In the genomic region with DNA sequence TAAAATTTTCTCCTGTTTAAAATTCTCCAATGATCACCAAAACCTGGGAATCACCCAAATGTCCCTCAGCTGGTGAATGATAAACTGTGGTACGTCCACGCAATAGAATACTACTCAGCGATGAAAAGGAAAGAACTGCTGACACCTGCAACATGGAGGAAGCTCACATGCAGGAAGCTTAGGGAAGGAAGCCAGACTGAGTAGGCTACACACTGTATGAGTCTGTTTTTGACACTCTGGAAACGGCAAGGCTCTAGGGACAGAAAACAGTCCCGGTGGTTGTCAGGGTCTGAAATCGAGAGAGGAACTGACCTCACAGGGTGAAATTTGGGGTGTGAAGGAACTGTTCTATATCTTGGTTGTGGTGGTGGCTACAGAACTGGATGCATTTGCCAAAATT, we compare ENCODE assay signal across 3 cellular contexts.
TF ChIP-seq lines count a peak whose summit lies in the region.

No MANE protein-coding gene starts in this region.

TF ChIP-seq in SK-N-SH treated with all-trans-retinoic acid at 6 μM for 48 hours, 23 proteins besides CTCF, POLR2A, EP300 and RAD21:
- TF ChIP-seq, protein P1, sequence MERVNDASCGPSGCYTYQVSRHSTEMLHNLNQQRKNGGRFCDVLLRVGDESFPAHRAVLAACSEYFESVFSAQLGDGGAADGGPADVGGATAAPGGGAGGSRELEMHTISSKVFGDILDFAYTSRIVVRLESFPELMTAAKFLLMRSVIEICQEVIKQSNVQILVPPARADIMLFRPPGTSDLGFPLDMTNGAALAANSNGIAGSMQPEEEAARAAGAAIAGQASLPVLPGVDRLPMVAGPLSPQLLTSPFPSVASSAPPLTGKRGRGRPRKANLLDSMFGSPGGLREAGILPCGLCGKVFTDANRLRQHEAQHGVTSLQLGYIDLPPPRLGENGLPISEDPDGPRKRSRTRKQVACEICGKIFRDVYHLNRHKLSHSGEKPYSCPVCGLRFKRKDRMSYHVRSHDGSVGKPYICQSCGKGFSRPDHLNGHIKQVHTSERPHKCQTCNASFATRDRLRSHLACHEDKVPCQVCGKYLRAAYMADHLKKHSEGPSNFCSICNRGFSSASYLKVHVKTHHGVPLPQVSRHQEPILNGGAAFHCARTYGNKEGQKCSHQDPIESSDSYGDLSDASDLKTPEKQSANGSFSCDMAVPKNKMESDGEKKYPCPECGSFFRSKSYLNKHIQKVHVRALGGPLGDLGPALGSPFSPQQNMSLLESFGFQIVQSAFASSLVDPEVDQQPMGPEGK (CRISPR knock-in tag; IDR thresholded peaks at IDR 0.05; ENCODE audit: borderline replicate concordance), result no peak
- TF ChIP-seq ZNF8 (CRISPR knock-in tag; IDR thresholded peaks at IDR 0.05), result peak; percentile 100

TF ChIP-seq in SK-N-SH, 30 proteins besides CTCF, POLR2A, EP300 and RAD21:
- TF ChIP-seq, protein P2, sequence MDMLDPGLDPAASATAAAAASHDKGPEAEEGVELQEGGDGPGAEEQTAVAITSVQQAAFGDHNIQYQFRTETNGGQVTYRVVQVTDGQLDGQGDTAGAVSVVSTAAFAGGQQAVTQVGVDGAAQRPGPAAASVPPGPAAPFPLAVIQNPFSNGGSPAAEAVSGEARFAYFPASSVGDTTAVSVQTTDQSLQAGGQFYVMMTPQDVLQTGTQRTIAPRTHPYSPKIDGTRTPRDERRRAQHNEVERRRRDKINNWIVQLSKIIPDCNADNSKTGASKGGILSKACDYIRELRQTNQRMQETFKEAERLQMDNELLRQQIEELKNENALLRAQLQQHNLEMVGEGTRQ (IDR thresholded peaks at IDR 0.05; ENCODE audit: borderline replicate concordance, low read depth, low read length), result no peak
- TF ChIP-seq GABPA (IDR thresholded peaks at IDR 0.05; ENCODE audit: low read depth) (no peak), FOXM1 (IDR thresholded peaks at IDR 0.05; ENCODE audit: low read depth) (no peak), YY1 (IDR thresholded peaks at IDR 0.05; ENCODE audit: low read depth) (no peak), NRF1 (IDR thresholded peaks at IDR 0.05; ENCODE audit: low read depth, low read length) (no peak)
TF ChIP-seq in SK-N-SH: peak in this region for 0.

TF ChIP-seq in IMR-90, 13 proteins besides CTCF, POLR2A, EP300 and RAD21 (continued from another document):
- TF ChIP-seq, protein P2 (IDR thresholded peaks at IDR 0.05; ENCODE audit: low read depth, low read length), result no peak
- no peak for TF ChIP-seq CEBPB (IDR thresholded peaks at IDR 0.05; ENCODE audit: low read depth, low read length)
- TF ChIP-seq, protein P3, sequence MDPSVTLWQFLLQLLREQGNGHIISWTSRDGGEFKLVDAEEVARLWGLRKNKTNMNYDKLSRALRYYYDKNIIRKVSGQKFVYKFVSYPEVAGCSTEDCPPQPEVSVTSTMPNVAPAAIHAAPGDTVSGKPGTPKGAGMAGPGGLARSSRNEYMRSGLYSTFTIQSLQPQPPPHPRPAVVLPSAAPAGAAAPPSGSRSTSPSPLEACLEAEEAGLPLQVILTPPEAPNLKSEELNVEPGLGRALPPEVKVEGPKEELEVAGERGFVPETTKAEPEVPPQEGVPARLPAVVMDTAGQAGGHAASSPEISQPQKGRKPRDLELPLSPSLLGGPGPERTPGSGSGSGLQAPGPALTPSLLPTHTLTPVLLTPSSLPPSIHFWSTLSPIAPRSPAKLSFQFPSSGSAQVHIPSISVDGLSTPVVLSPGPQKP (IDR thresholded peaks at IDR 0.05; ENCODE audit: borderline replicate concordance, low read depth, low read length), result no peak
- no peak for TF ChIP-seq MAZ (IDR thresholded peaks at IDR 0.05; ENCODE audit: borderline replicate concordance, low read depth, low read length)
- no peak for TF ChIP-seq RCOR1 (IDR thresholded peaks at IDR 0.05; ENCODE audit: insufficient replicate concordance, low read length)
- no peak for TF ChIP-seq CHD1 (IDR thresholded peaks at IDR 0.05; ENCODE audit: low read depth, low read length)
- TF ChIP-seq NFE2L2 (IDR thresholded peaks at IDR 0.05; ENCODE audit: low read depth, low read length), result no peak
- TF ChIP-seq RFX5 (IDR thresholded peaks at IDR 0.05; ENCODE audit: low read depth, low read length), result no peak
- no peak for TF ChIP-seq MXI1 (IDR thresholded peaks at IDR 0.05; ENCODE audit: borderline replicate concordance, low read depth, low read length)
- TF ChIP-seq SMC3 (IDR thresholded peaks at IDR 0.05; ENCODE audit: low read depth, low read length), result no peak
- no peak for TF ChIP-seq BHLHE40 (IDR thresholded peaks at IDR 0.05; ENCODE audit: low read depth, low read length)
- TF ChIP-seq MAFK (IDR thresholded peaks at IDR 0.05; ENCODE audit: low read depth, low read length), result no peak; the same call in 1 of the 2 replicates
